ENCODE assay signal across 15 cellular contexts in genomic region chr2:118148133-118148532, GRCh38. TPM values are rescaled to one million over a fixed set of nuclear protein-coding genes. Genes with fewer than 3 reads are reported as not detected.
DNase-seq lines count a peak whose midpoint lies in the region; ATAC-seq and TF ChIP-seq lines count a peak whose summit lies in the region.
"Had no signal": no experiment of that assay in that cellular context is flagged by ENCODE, and none has a peak within 500 bp of the region (broad histone marks: within the 10 kb centered on the region; RNA-seq: fewer than 3 reads in every experiment).

No MANE protein-coding gene starts in this region.

- no peak overlapping the region for H3K4me3 ChIP-seq in mesenchymal stem cell (ENCODE audit: insufficient read depth in 1 of 2, low read depth in 1 of 2, low read length in 2 of 2)
- H3K4me3 ChIP-seq: thoracic aorta had no signal

- no peak overlapping the region for H3K14ac ChIP-seq in mesenchymal stem cell (ENCODE audit: low read length in 2 of 2)

- peak; percentile 51 for ATAC-seq in activated CD8-positive, alpha-beta T cell treated with anti-CD3 and anti-CD28 coated beads for 36 hours
- no peak for ATAC-seq in activated CD8-positive, alpha-beta T cell treated with anti-CD3 and anti-CD28 coated beads, Interleukin-2, amount 10 ng/mL, durations not matched to agents 7 days and 5 days
- ATAC-seq in GM21723 (IDR thresholded peaks at IDR 0.05; ENCODE audit: unreplicated experiment) = peak; percentile 74
- peak; percentile 83 for ATAC-seq in HG03108 (IDR thresholded peaks at IDR 0.05; ENCODE audit: unreplicated experiment)
- ATAC-seq in HG03520 (IDR thresholded peaks at IDR 0.05; ENCODE audit: unreplicated experiment) = no peak
- ATAC-seq in CD4-positive, alpha-beta T cell (ENCODE audit: poor library complexity) = no peak

- H4K8ac ChIP-seq in mesenchymal stem cell (ENCODE audit: low read length) = no peak overlapping the region

- H2BK12ac ChIP-seq in mesenchymal stem cell (ENCODE audit: low read length in 2 of 2) = no peak overlapping the region

- H2BK15ac ChIP-seq in mesenchymal stem cell (ENCODE audit: low read depth, poor library complexity, severe bottlenecking) = no peak overlapping the region

- no peak overlapping the region for H3K18ac ChIP-seq in mesenchymal stem cell (ENCODE audit: low read depth in 1 of 2, low read length in 2 of 2)

- no peaks in the 10 kb centered on the region for H3K9me3 ChIP-seq in mesenchymal stem cell (ENCODE audit: control insufficient read depth, low read length)
- no peaks in the 10 kb centered on the region for H3K9me3 ChIP-seq in CD4-positive, alpha-beta T cell (ENCODE audit: control insufficient read depth, low read length)
- H3K9me3 ChIP-seq: thoracic aorta had no signal

- H3K27ac Mint-ChIP-seq in activated CD8-positive, alpha-beta T cell treated with anti-CD3 and anti-CD28 coated beads for 36 hours = no peak overlapping the region
- no peak overlapping the region for H3K27ac Mint-ChIP-seq in activated CD8-positive, alpha-beta T cell treated with anti-CD3 and anti-CD28 coated beads, Interleukin-2, amount 10 ng/mL, durations not matched to agents 7 days and 5 days
- H3K27ac Mint-ChIP-seq in CD4-positive, alpha-beta T cell = no peak overlapping the region

- H3K4me1 ChIP-seq in mesenchymal stem cell (ENCODE audit: control insufficient read depth, insufficient read depth, low read depth, low read length) = no peaks in the 10 kb centered on the region
- H3K4me1 ChIP-seq: parathyroid adenoma had no signal

- no peaks in the 10 kb centered on the region for H3K36me3 ChIP-seq in mesenchymal stem cell (ENCODE audit: control insufficient read depth in 1 of 2, insufficient read depth in 2 of 2, low read depth in 1 of 2, low read length in 2 of 2)
- H3K36me3 ChIP-seq: thoracic aorta had no signal

- 89% methylated on average over 1 of the region's 1 CpG for WGBS in mesenchymal stem cell

- no peak overlapping the region for H2BK120ac ChIP-seq in mesenchymal stem cell (ENCODE audit: low read depth, low read length)

- POLR2A ChIA-PET in activated CD8-positive, alpha-beta T cell treated with anti-CD3 and anti-CD28 coated beads for 36 hours (lab: Charles Lee) = no interaction called here
- POLR2A ChIA-PET in activated CD8-positive, alpha-beta T cell treated with anti-CD3 and anti-CD28 coated beads, Interleukin-2, amount 10 ng/mL, durations not matched to agents 7 days and 5 days (lab: Charles Lee) = no interaction called here
- POLR2A ChIA-PET in CD4-positive, alpha-beta T cell (lab: Charles Lee) = no interaction called here

- no peak for TF ChIP-seq CTCF in activated CD8-positive, alpha-beta T cell treated with anti-CD3 and anti-CD28 coated beads for 36 hours (IDR thresholded peaks at IDR 0.05)
- TF ChIP-seq CTCF in CD4-positive, alpha-beta T cell (IDR thresholded peaks at IDR 0.05) = no peak

- no peak overlapping the region for H3K4ac ChIP-seq in mesenchymal stem cell (ENCODE audit: low read depth in 1 of 2, low read length in 2 of 2)

- H3K27me3 Mint-ChIP-seq in activated CD8-positive, alpha-beta T cell treated with anti-CD3 and anti-CD28 coated beads for 36 hours = peaks cover 28% of the 10 kb centered on the region
- peaks cover 12% of the 10 kb centered on the region for H3K27me3 Mint-ChIP-seq in activated CD8-positive, alpha-beta T cell treated with anti-CD3 and anti-CD28 coated beads, Interleukin-2, amount 10 ng/mL, durations not matched to agents 7 days and 5 days (ENCODE audit: low read depth)
- peaks cover 17% of the 10 kb centered on the region for H3K27me3 Mint-ChIP-seq in CD4-positive, alpha-beta T cell

- H3K4me3 Mint-ChIP-seq in activated CD8-positive, alpha-beta T cell treated with anti-CD3 and anti-CD28 coated beads for 36 hours = no peak overlapping the region
- no peak overlapping the region for H3K4me3 Mint-ChIP-seq in activated CD8-positive, alpha-beta T cell treated with anti-CD3 and anti-CD28 coated beads, Interleukin-2, amount 10 ng/mL, durations not matched to agents 7 days and 5 days
- H3K4me3 Mint-ChIP-seq in CD4-positive, alpha-beta T cell = no peak overlapping the region
- H3K4me3 Mint-ChIP-seq: CD4-positive, alpha-beta memory T cell had no signal

- H3K27ac ChIP-seq in mesenchymal stem cell (ENCODE audit: low read length, poor library complexity, severe bottlenecking) = no peak overlapping the region
- H3K27ac ChIP-seq in CD4-positive, alpha-beta T cell (ENCODE audit: low read depth, low read length) = no peak overlapping the region
- H3K27ac ChIP-seq: epithelial cell of prostate, parathyroid adenoma, thoracic aorta had no signal

- no peak overlapping the region for H3K23ac ChIP-seq in mesenchymal stem cell (ENCODE audit: low read length in 2 of 2)

- no peak overlapping the region for H4K91ac ChIP-seq in mesenchymal stem cell (ENCODE audit: low read length)

- H3K9me3 Mint-ChIP-seq in activated CD8-positive, alpha-beta T cell treated with anti-CD3 and anti-CD28 coated beads for 36 hours = no peaks in the 10 kb centered on the region
- H3K9me3 Mint-ChIP-seq in activated CD8-positive, alpha-beta T cell treated with anti-CD3 and anti-CD28 coated beads, Interleukin-2, amount 10 ng/mL, durations not matched to agents 7 days and 5 days (ENCODE audit: insufficient read depth) = no peaks in the 10 kb centered on the region
- H3K9me3 Mint-ChIP-seq in CD4-positive, alpha-beta T cell = no peaks in the 10 kb centered on the region

- H3K9ac ChIP-seq in mesenchymal stem cell (ENCODE audit: low read length) = peak overlapping the region; percentile 19
- H3K9ac ChIP-seq: parathyroid adenoma had no signal

- H2AK5ac ChIP-seq in mesenchymal stem cell (ENCODE audit: low read length, severe bottlenecking) = no peak overlapping the region

- DNase-seq in activated CD8-positive, alpha-beta T cell treated with anti-CD3 and anti-CD28 coated beads for 36 hours = no peak
- no peak for DNase-seq in activated CD8-positive, alpha-beta T cell treated with anti-CD3 and anti-CD28 coated beads, Interleukin-2, amount 10 ng/mL, durations not matched to agents 7 days and 5 days
- DNase-seq in mesenchymal stem cell (no peak), NCI-H2227 treated with DMSO at 0.1 percent for 48 hours (lab: John Stamatoyannopoulos, UW) (no peak)
- DNase-seq in CD4-positive, alpha-beta T cell = no peak
- DNase-seq: activated CD4-positive, CD25-positive, alpha-beta regulatory T cell; CD4-positive, alpha-beta memory T cell; NCI-H146; NCI-H510A treated with DMSO at 0.1 percent for 48 hours had no signal

- H2AFZ ChIP-seq in mesenchymal stem cell (ENCODE audit: low read depth, low read length) = no peak overlapping the region
- H2AFZ ChIP-seq: parathyroid adenoma had no signal

- CTCF ChIA-PET in activated CD8-positive, alpha-beta T cell treated with anti-CD3 and anti-CD28 coated beads for 36 hours (lab: Charles Lee) = interaction anchor here (0.8 to 1.7 kb wide), 2 partner anchors 39 to 101 kb away, joined by 3 to 7 read pairs; no protein-coding TSS in a partner anchor
- CTCF ChIA-PET in activated CD8-positive, alpha-beta T cell treated with anti-CD3 and anti-CD28 coated beads, Interleukin-2, amount 10 ng/mL, durations not matched to agents 7 days and 5 days (lab: Charles Lee) = interaction anchor here (3.9 kb wide), 1 partner anchor 101 kb away, joined by 16 read pairs; no protein-coding TSS in a partner anchor
- CTCF ChIA-PET in CD4-positive, alpha-beta T cell (lab: Charles Lee) = no interaction called here

- H3K27me3 ChIP-seq in mesenchymal stem cell (ENCODE audit: control insufficient read depth in 1 of 2, insufficient read depth in 1 of 2, low read length in 2 of 2) = no peaks in the 10 kb centered on the region
- H3K27me3 ChIP-seq in CD4-positive, alpha-beta T cell (ENCODE audit: control insufficient read depth, insufficient read depth, low read length) = no peaks in the 10 kb centered on the region

- H3K79me1 ChIP-seq in mesenchymal stem cell (replicated peaks; ENCODE audit: low read length, poor library complexity, severe bottlenecking) = no peaks in the 10 kb centered on the region

- H3K4me2 ChIP-seq in mesenchymal stem cell (ENCODE audit: low read length, poor library complexity, severe bottlenecking) = no peak overlapping the region

- peaks cover 5% of the 10 kb centered on the region for H3K4me1 Mint-ChIP-seq in activated CD8-positive, alpha-beta T cell treated with anti-CD3 and anti-CD28 coated beads for 36 hours (ENCODE audit: low read depth)
- no peaks in the 10 kb centered on the region for H3K4me1 Mint-ChIP-seq in activated CD8-positive, alpha-beta T cell treated with anti-CD3 and anti-CD28 coated beads, Interleukin-2, amount 10 ng/mL, durations not matched to agents 7 days and 5 days (ENCODE audit: low read depth)
- no peaks in the 10 kb centered on the region for H3K4me1 Mint-ChIP-seq in CD4-positive, alpha-beta T cell (ENCODE audit: low read depth)

- H3K36me3 Mint-ChIP-seq in activated CD8-positive, alpha-beta T cell treated with anti-CD3 and anti-CD28 coated beads for 36 hours (ENCODE audit: low read depth) = no peaks in the 10 kb centered on the region
- H3K36me3 Mint-ChIP-seq in activated CD8-positive, alpha-beta T cell treated with anti-CD3 and anti-CD28 coated beads, Interleukin-2, amount 10 ng/mL, durations not matched to agents 7 days and 5 days (ENCODE audit: low read depth) = no peaks in the 10 kb centered on the region
- no peaks in the 10 kb centered on the region for H3K36me3 Mint-ChIP-seq in CD4-positive, alpha-beta T cell (ENCODE audit: low read depth)

- H2BK5ac ChIP-seq in mesenchymal stem cell (ENCODE audit: low read depth, low read length, poor library complexity, severe bottlenecking) = no peak overlapping the region

- intact Hi-C loops in activated CD8-positive, alpha-beta T cell treated with anti-CD3 and anti-CD28 coated beads for 36 hours (cut with micrococcal nuclease) = no loop called here
- intact Hi-C loops in CD4-positive, alpha-beta T cell (cut with DNase I, micrococcal nuclease) = loop anchor here in 1 of 2 experiments (5.0 kb wide), 1 partner anchor 101 kb away; no protein-coding TSS in a partner anchor

RNA-seq across cellular contexts. Expression of gene INSIG2, which starts 59.9 kb away (rescaled TPM):
- total RNA-seq in activated CD8-positive, alpha-beta T cell treated with anti-CD3 and anti-CD28 coated beads for 36 hours = 100 to 1,000 TPM in 1 of 2 experiments, 10 to 100 TPM in 1; 87.2 to 104 TPM
- 10 to 100 TPM; 30.1 to 32.6 TPM for total RNA-seq in activated CD8-positive, alpha-beta T cell treated with anti-CD3 and anti-CD28 coated beads, Interleukin-2, amount 10 ng/mL, durations not matched to agents 7 days and 5 days
- 10.1 TPM for polyA plus RNA-seq in mesenchymal stem cell (2013, experiment 1 of 2)
- 10.5 TPM for polyA plus RNA-seq in mesenchymal stem cell (2013, experiment 2 of 2)
- 1 to 10 TPM; 7.3 to 7.7 TPM for total RNA-seq in CD4-positive, alpha-beta T cell

Comparison
In these comparisons a context has a peak if more than half of its experiments do, and no peak if none do; other contexts are left out.
1. ATAC-seq: peak in activated CD8-positive, alpha-beta T cell treated with anti-CD3 and anti-CD28 coated beads for 36 hours (single experiment), GM21723 (single experiment) and HG03108 (single experiment); none in activated CD8-positive, alpha-beta T cell treated with anti-CD3 and anti-CD28 coated beads, Interleukin-2, amount 10 ng/mL, durations not matched to agents 7 days and 5 days (single experiment), HG03520 (single experiment) and CD4-positive, alpha-beta T cell (single experiment).